ENCODE assay signal across 8 cellular contexts in the genomic region with DNA sequence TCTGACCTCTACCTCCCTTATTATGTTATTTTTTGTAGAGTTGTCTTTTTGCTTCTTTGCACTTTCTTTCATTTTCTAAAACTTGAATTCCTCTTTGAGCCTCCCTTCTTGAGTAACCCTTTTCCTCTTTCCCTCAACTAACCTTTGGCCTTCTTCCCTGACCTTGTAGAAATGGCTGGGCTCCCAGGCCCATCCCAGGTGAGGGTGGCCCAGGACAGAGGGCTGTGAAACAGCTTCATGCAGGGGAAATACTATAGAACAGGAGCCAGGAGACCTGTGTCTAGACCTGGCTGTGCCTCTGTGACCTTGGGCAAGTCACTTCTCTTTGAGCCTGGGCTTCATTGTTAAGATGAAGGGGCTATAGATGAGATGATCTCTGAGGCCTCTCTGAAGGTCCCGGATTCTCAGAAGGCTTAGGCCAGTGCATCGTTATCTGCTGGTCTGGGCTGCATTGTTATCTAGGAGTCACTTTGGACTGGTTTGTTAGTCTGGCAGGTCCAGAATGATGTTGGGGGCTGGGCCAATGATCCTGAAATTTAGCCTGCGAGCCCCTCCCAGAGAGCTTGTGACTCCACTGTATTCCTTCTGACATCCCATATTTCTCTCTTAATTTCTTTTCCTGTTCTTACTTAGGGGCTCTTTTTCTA. TPM values are rescaled to one million over a fixed set of nuclear protein-coding genes. Genes with fewer than 3 reads are reported as not detected.
DNase-seq lines count a peak whose midpoint lies in the region; ATAC-seq lines count a peak whose summit lies in the region.
"Had no signal": no experiment of that assay in that cellular context is flagged by ENCODE, and none has a peak within 500 bp of the region (broad histone marks: within the 10 kb centered on the region; RNA-seq: fewer than 3 reads in every experiment).

No MANE protein-coding gene starts in this region.

- H3K9me3 ChIP-seq in HUES48 (ENCODE audit: control insufficient read depth, insufficient read depth, low read length): no peaks in the 10 kb centered on the region
- no peaks in the 10 kb centered on the region for H3K9me3 ChIP-seq in iPS-15b (ENCODE audit: control insufficient read depth, insufficient read depth, low read length)

- peak overlapping the region; percentile 60 for H3K27ac Mint-ChIP-seq in activated naive CD8-positive, alpha-beta T cell treated with anti-CD3 and anti-CD28 coated beads for 36 hours
- peak overlapping the region; percentile 94 for H3K27ac Mint-ChIP-seq in stimulated activated naive B cell treated with anti-CD40 and anti-IgM and Interleukin-4, amounts not matched to agents 10 μg/mL and 1 μg/mL and 100 μg/mL, for 72 hours

- peak overlapping the region; percentile 66 for H3K4me3 ChIP-seq in HUES48 (ENCODE audit: low read depth, low read length)
- H3K4me3 ChIP-seq in iPS-15b (ENCODE audit: low read depth, low read length): peak overlapping the region; percentile 86

- peaks cover 12% of the 10 kb centered on the region for H3K36me3 Mint-ChIP-seq in activated naive CD8-positive, alpha-beta T cell treated with anti-CD3 and anti-CD28 coated beads for 36 hours
- H3K36me3 Mint-ChIP-seq in stimulated activated naive B cell treated with anti-CD40 and anti-IgM and Interleukin-4, amounts not matched to agents 10 μg/mL and 1 μg/mL and 100 μg/mL, for 72 hours: peaks cover 8 to 23% of the 10 kb centered on the region in 2 donors

- H3K36me3 ChIP-seq in HUES48 (ENCODE audit: control insufficient read depth, insufficient read depth, low read length) (peaks cover 27% of the 10 kb centered on the region), iPS-15b (ENCODE audit: control insufficient read depth, insufficient read depth, low read length) (peaks cover 16% of the 10 kb centered on the region)

- H3K27me3 ChIP-seq in HUES48 (ENCODE audit: control insufficient read depth, insufficient read depth, low read length) (no peaks in the 10 kb centered on the region), iPS-15b (ENCODE audit: control insufficient read depth, insufficient read depth, low read length) (no peaks in the 10 kb centered on the region)

- H3K4me3 Mint-ChIP-seq in activated naive CD8-positive, alpha-beta T cell treated with anti-CD3 and anti-CD28 coated beads for 36 hours: peak overlapping the region; percentile 89
- peak overlapping the region; percentile 86 to 87 for H3K4me3 Mint-ChIP-seq in stimulated activated naive B cell treated with anti-CD40 and anti-IgM and Interleukin-4, amounts not matched to agents 10 μg/mL and 1 μg/mL and 100 μg/mL, for 72 hours

- no peak for ATAC-seq in stimulated activated naive B cell treated with anti-CD40 and anti-IgM and Interleukin-4, amounts not matched to agents 10 μg/mL and 1 μg/mL and 100 μg/mL, for 72 hours (replicated peaks)

- H3K9me3 Mint-ChIP-seq in activated naive CD8-positive, alpha-beta T cell treated with anti-CD3 and anti-CD28 coated beads for 36 hours: no peaks in the 10 kb centered on the region
- H3K9me3 Mint-ChIP-seq in stimulated activated naive B cell treated with anti-CD40 and anti-IgM and Interleukin-4, amounts not matched to agents 10 μg/mL and 1 μg/mL and 100 μg/mL, for 72 hours: no peaks in the 10 kb centered on the region

- peaks cover 57% of the 10 kb centered on the region for H3K4me1 Mint-ChIP-seq in activated naive CD8-positive, alpha-beta T cell treated with anti-CD3 and anti-CD28 coated beads for 36 hours
- peaks cover 43 to 76% of the 10 kb centered on the region in 2 donors for H3K4me1 Mint-ChIP-seq in stimulated activated naive B cell treated with anti-CD40 and anti-IgM and Interleukin-4, amounts not matched to agents 10 μg/mL and 1 μg/mL and 100 μg/mL, for 72 hours

- no peak for DNase-seq in activated naive CD8-positive, alpha-beta T cell treated with anti-CD3 and anti-CD28 coated beads for 36 hours
- no peak for DNase-seq in stimulated activated naive B cell treated with anti-CD40 and anti-IgM and Interleukin-4, amounts not matched to agents 10 μg/mL and 1 μg/mL and 100 μg/mL, for 72 hours
- DNase-seq in NCI-H1105 treated with DMSO at 0.1 percent for 48 hours (lab: John Stamatoyannopoulos, UW) (no peak), occipital lobe (lab: John Stamatoyannopoulos, UW) (no peak), SW 1271 (lab: John Stamatoyannopoulos, UW) (no peak)
- DNase-seq: NCI-H1694 treated with DMSO at 0.1 percent for 48 hours had no signal

- no peaks in the 10 kb centered on the region for H3K27me3 Mint-ChIP-seq in activated naive CD8-positive, alpha-beta T cell treated with anti-CD3 and anti-CD28 coated beads for 36 hours
- H3K27me3 Mint-ChIP-seq in stimulated activated naive B cell treated with anti-CD40 and anti-IgM and Interleukin-4, amounts not matched to agents 10 μg/mL and 1 μg/mL and 100 μg/mL, for 72 hours: no peaks in the 10 kb centered on the region

- H3K4me1 ChIP-seq in HUES48 (ENCODE audit: control insufficient read depth, insufficient read depth, low read length) (peaks cover 24% of the 10 kb centered on the region), iPS-15b (ENCODE audit: control insufficient read depth, insufficient read depth, low read length) (peaks cover 20% of the 10 kb centered on the region)

- H3K9ac ChIP-seq in HUES48 (ENCODE audit: low read depth, low read length): no peak overlapping the region
- H3K9ac ChIP-seq in iPS-15b (ENCODE audit: low read depth, low read length): no peak overlapping the region

- H3K27ac ChIP-seq in HUES48 (ENCODE audit: low read depth, low read length): peak overlapping the region; percentile 32

RNA-seq across cellular contexts. Expression of a gene that starts 2.2 kb away (rescaled TPM):
- total RNA-seq in activated naive CD8-positive, alpha-beta T cell treated with anti-CD3 and anti-CD28 coated beads for 36 hours: 10 to 100 TPM; 27.6 to 28.5 TPM
- 9.2 TPM for total RNA-seq in occipital lobe

RNA-seq across cellular contexts. Expression of a gene that starts 13.7 kb away (rescaled TPM):
- not detected for total RNA-seq in activated naive CD8-positive, alpha-beta T cell treated with anti-CD3 and anti-CD28 coated beads for 36 hours
- total RNA-seq in occipital lobe: not detected

RNA-seq across cellular contexts. Expression of a gene that starts 13.9 kb away (rescaled TPM):
- total RNA-seq in activated naive CD8-positive, alpha-beta T cell treated with anti-CD3 and anti-CD28 coated beads for 36 hours: 100 to 1,000 TPM; 203 to 208 TPM
- total RNA-seq in occipital lobe: 243 TPM

RNA-seq across cellular contexts. Expression of a gene that starts 15.5 kb away (rescaled TPM):
- total RNA-seq in activated naive CD8-positive, alpha-beta T cell treated with anti-CD3 and anti-CD28 coated beads for 36 hours: 100 to 1,000 TPM; 140 to 141 TPM
- total RNA-seq in occipital lobe: 137 TPM

RNA-seq across cellular contexts. Expression of a gene that starts 21.2 kb away (rescaled TPM):
- total RNA-seq in activated naive CD8-positive, alpha-beta T cell treated with anti-CD3 and anti-CD28 coated beads for 36 hours: 100 to 1,000 TPM; 457 to 467 TPM
- 3.1 TPM for total RNA-seq in occipital lobe
